In the genomic region with DNA sequence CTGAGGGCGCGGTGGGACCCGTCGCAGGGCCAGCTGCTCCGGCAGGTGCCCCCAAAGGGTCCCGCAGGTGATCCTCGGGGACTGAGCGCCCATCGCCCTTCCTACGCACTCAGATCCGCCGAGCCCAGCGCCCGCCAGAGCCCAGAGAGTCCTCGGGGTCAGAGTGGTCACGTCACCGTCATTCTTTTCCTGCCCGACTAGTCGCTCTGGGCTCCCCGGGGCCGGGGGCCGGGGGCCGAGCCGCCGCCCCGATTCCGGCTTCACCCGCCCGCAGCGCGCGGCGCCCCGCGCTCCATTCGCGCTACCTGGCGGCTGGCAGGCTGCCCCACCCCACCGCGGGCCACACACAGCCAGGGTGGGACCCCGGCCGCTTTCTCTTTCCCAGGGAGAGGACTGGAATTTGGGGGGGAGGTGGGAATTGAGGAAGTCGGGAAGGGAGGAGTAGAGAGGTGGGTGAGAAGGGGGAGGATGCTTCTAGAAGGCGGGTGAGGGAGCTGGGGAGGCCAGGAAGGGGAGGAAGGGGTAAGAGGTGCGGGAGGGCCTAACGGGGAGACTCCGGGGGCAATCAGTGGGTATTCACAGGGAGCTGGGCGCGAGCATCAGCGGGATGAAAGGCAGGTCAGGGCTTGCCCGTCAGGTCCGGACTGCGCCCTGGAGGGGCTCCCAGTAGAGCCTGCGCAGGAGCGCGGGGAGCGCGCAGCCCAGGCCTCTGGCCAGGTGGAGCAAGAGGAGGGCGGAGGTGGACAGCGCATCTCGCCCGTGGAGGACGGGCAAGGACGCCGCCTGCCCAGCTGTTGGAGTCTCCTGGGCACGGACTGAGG, we compare ENCODE assay signal across 8 cellular contexts. TPM values are rescaled to one million over a fixed set of nuclear protein-coding genes. Genes with fewer than 3 reads are reported as not detected.
DNase-seq lines count a peak whose midpoint lies in the region; ATAC-seq and TF ChIP-seq lines count a peak whose summit lies in the region.

No MANE protein-coding gene starts in this region.

- peak; percentile 24 to 35 for ATAC-seq in activated CD4-positive, CD25-positive, alpha-beta regulatory T cell treated with anti-CD3 and anti-CD28 coated beads, Interleukin-2, amount 50 U/mL, for 24 hours
- peak; percentile 51 for ATAC-seq in omental fat pad (ENCODE audit: low FRiP score)

- H3K9me3 Mint-ChIP-seq in activated CD4-positive, alpha-beta memory T cell treated with anti-CD3 and anti-CD28 coated beads, Interleukin-2, amount 10 ng/mL, durations not matched to agents 7 days and 5 days, result no peaks in the 10 kb centered on the region

- H3K36me3 Mint-ChIP-seq in activated CD4-positive, alpha-beta memory T cell treated with anti-CD3 and anti-CD28 coated beads, Interleukin-2, amount 10 ng/mL, durations not matched to agents 7 days and 5 days (ENCODE audit: low read depth), result no peaks in the 10 kb centered on the region

- peak overlapping the region; percentile 73 for H3K27ac Mint-ChIP-seq in activated CD4-positive, alpha-beta memory T cell treated with anti-CD3 and anti-CD28 coated beads, Interleukin-2, amount 10 ng/mL, durations not matched to agents 7 days and 5 days

- H3K4me3 ChIP-seq in foreskin fibroblast (ENCODE audit: low read depth in 1 of 2, low read length in 2 of 2), result peak overlapping the region; percentile 38 to 52

- peaks cover 25% of the 10 kb centered on the region for H3K27me3 Mint-ChIP-seq in activated CD4-positive, alpha-beta memory T cell treated with anti-CD3 and anti-CD28 coated beads, Interleukin-2, amount 10 ng/mL, durations not matched to agents 7 days and 5 days

- peak overlapping the region; percentile 76 for H3K4me3 Mint-ChIP-seq in activated CD4-positive, alpha-beta memory T cell treated with anti-CD3 and anti-CD28 coated beads, Interleukin-2, amount 10 ng/mL, durations not matched to agents 7 days and 5 days

- CTCF ChIA-PET in activated CD4-positive, alpha-beta memory T cell treated with anti-CD3 and anti-CD28 coated beads, Interleukin-2, amount 10 ng/mL, durations not matched to agents 7 days and 5 days (lab: Charles Lee), result interaction anchor here (0.6 to 7.0 kb wide), 7 partner anchors 8 to 890 kb away, joined by 3 to 74 read pairs (median 3); a partner anchor contains a TSS

- TF ChIP-seq CTCF in foreskin fibroblast (IDR thresholded peaks at IDR 0.05; ENCODE audit: low read depth, low read length) (no peak), omental fat pad (IDR thresholded peaks at IDR 0.05) (no peak)

- H3K4me1 Mint-ChIP-seq in activated CD4-positive, alpha-beta memory T cell treated with anti-CD3 and anti-CD28 coated beads, Interleukin-2, amount 10 ng/mL, durations not matched to agents 7 days and 5 days, result peaks cover 26% of the 10 kb centered on the region

- POLR2A ChIA-PET in activated CD4-positive, alpha-beta memory T cell treated with anti-CD3 and anti-CD28 coated beads, Interleukin-2, amount 10 ng/mL, durations not matched to agents 7 days and 5 days (lab: Charles Lee), result interaction anchor here (0.5 to 1.6 kb wide), 7 partner anchors 11 to 351 kb away, joined by 3 to 16 read pairs (median 3); a partner anchor contains a TSS

- DNase-seq in activated CD4-positive, CD25-positive, alpha-beta regulatory T cell treated with anti-CD3 and anti-CD28 coated beads, Interleukin-2, amount 50 U/mL, for 72 hours, result no peak
- peak; percentile 28 for DNase-seq in activated CD4-positive, alpha-beta memory T cell treated with anti-CD3 and anti-CD28 coated beads, Interleukin-2, amount 10 ng/mL, durations not matched to agents 7 days and 5 days
- no peak for DNase-seq in foreskin fibroblast
- DNase-seq in omental fat pad (ENCODE audit: low spot score), result no peak
- no peak for DNase-seq in NCI-H446 treated with DMSO at 0.1 percent for 48 hours (lab: John Stamatoyannopoulos, UW)
- no peak for DNase-seq in activated gamma-delta T cell (lab: John Stamatoyannopoulos, UW)
- DNase-seq in HUDEP-2 (lab: John Stamatoyannopoulos, UW; ENCODE audit: unreplicated experiment in 76 of 76), result no peak

RNA-seq across cellular contexts. Expression of a gene that starts 36.0 kb away (rescaled TPM):
- under 1 TPM; 0.20 to 0.71 TPM for total RNA-seq in activated CD4-positive, alpha-beta memory T cell treated with anti-CD3 and anti-CD28 coated beads, Interleukin-2, amount 10 ng/mL, durations not matched to agents 7 days and 5 days
- 1 to 10 TPM in 3 of 4 donors, under 1 TPM in 1; 0.79 to 3.1 (median 2.1) TPM for total RNA-seq in omental fat pad
